ENCODE assay signal across 9 cellular contexts in the genomic region with DNA sequence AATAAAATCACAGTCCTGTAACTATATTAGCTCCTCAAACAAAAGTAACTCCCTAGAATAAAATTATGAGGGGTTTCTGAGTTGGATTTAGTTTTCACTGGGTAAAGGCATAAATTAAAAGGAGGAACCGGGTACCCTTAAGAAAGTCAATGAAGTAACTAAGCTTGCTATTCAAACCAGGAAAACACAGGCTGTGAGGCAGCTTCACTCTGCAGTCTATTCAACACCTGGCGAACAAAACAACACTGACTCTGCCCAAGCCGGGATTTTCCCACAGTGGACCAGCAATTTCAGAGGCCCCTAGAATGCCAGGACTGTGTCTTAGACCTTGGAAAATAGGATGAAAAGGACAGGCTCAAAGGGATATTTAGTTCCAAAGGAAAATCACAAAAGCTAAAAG. TPM values are rescaled to one million over a fixed set of nuclear protein-coding genes. Genes with fewer than 3 reads are reported as not detected.
DNase-seq lines count a peak whose midpoint lies in the region; ATAC-seq and TF ChIP-seq lines count a peak whose summit lies in the region.
"Had no signal": no experiment of that assay in that cellular context is flagged by ENCODE, and none has a peak within 500 bp of the region (broad histone marks: within the 10 kb centered on the region; RNA-seq: fewer than 3 reads in every experiment).

No MANE protein-coding gene starts in this region.

- no peaks in the 10 kb centered on the region for H3K36me3 Mint-ChIP-seq in activated CD4-positive, alpha-beta T cell treated with anti-CD3 and anti-CD28 coated beads, Interleukin-2, amount 10 ng/mL, durations not matched to agents 24 days and 14 days (ENCODE audit: low read depth)
- no peaks in the 10 kb centered on the region for H3K36me3 Mint-ChIP-seq in stimulated activated memory B cell treated with anti-CD40 and anti-IgM and Interleukin-4, amounts not matched to agents 10 μg/mL and 1 μg/mL and 100 μg/mL, for 72 hours

- no peak for TF ChIP-seq EP300 in upper lobe of left lung (IDR thresholded peaks at IDR 0.05)

- intact Hi-C loops in activated CD4-positive, alpha-beta T cell treated with anti-CD3 and anti-CD28 coated beads, Interleukin-2, amount 10 ng/mL, durations not matched to agents 24 days and 14 days (cut with micrococcal nuclease) = loop anchor here (1.0 to 2.0 kb wide), 3 partner anchors 9 to 24 kb away; a partner anchor contains a TSS
- intact Hi-C loops in esophagus squamous epithelium (cut with DNase I) = no loop called here

- H3K27me3 Mint-ChIP-seq in activated CD4-positive, alpha-beta T cell treated with anti-CD3 and anti-CD28 coated beads, Interleukin-2, amount 10 ng/mL, durations not matched to agents 24 days and 14 days = no peaks in the 10 kb centered on the region
- H3K27me3 Mint-ChIP-seq in stimulated activated memory B cell treated with anti-CD40 and anti-IgM and Interleukin-4, amounts not matched to agents 10 μg/mL and 1 μg/mL and 100 μg/mL, for 72 hours = no peaks in the 10 kb centered on the region

- H3K27me3 ChIP-seq in RWPE2 (ENCODE audit: insufficient read depth, poor library complexity, severe bottlenecking) (no peaks in the 10 kb centered on the region), esophagus squamous epithelium (no peaks in the 10 kb centered on the region), upper lobe of left lung (no peaks in the 10 kb centered on the region)
- H3K27me3 ChIP-seq: BE2C had no signal

- H3K4me1 ChIP-seq in RWPE2 (ENCODE audit: insufficient read depth, poor library complexity, severe bottlenecking) (peaks cover 33% of the 10 kb centered on the region), esophagus squamous epithelium (peaks cover 0 to 29% (median 17%) of the 10 kb centered on the region in 3 donors), upper lobe of left lung (peaks cover 0 to 19% (median 12%) of the 10 kb centered on the region in 4 donors)

- H3K4me3 ChIP-seq in RWPE2 (ENCODE audit: severe bottlenecking) = no peak overlapping the region
- no peak overlapping the region for H3K4me3 ChIP-seq in esophagus squamous epithelium
- H3K4me3 ChIP-seq in upper lobe of left lung = no peak overlapping the region

- H3K36me3 ChIP-seq in RWPE2 (ENCODE audit: low read depth) (no peaks in the 10 kb centered on the region), esophagus squamous epithelium (no peaks in the 10 kb centered on the region), upper lobe of left lung (no peaks in the 10 kb centered on the region)
- H3K36me3 ChIP-seq: BE2C had no signal

- no peak for DNase-seq in activated CD4-positive, alpha-beta T cell treated with anti-CD3 and anti-CD28 coated beads, Interleukin-2, amount 10 ng/mL, durations not matched to agents 24 days and 14 days
- no peak for DNase-seq in activated CD4-positive, alpha-beta T cell treated with anti-CD3 and anti-CD28 coated beads for 48 hours
- DNase-seq in RWPE2 (ENCODE audit: low spot score) (no peak), esophagus squamous epithelium (lab: John Stamatoyannopoulos, UW) (no peak), NCI-H1436 (lab: John Stamatoyannopoulos, UW) (no peak), upper lobe of left lung (no peak)
- DNase-seq: BE2C had no signal

- H3K27ac Mint-ChIP-seq in activated CD4-positive, alpha-beta T cell treated with anti-CD3 and anti-CD28 coated beads, Interleukin-2, amount 10 ng/mL, durations not matched to agents 24 days and 14 days = peak overlapping the region; percentile 15
- H3K27ac Mint-ChIP-seq in stimulated activated memory B cell treated with anti-CD40 and anti-IgM and Interleukin-4, amounts not matched to agents 10 μg/mL and 1 μg/mL and 100 μg/mL, for 72 hours = peak overlapping the region; percentile 88

- TF ChIP-seq CTCF in RWPE2 (IDR thresholded peaks at IDR 0.05; ENCODE audit: poor library complexity, severe bottlenecking) (no peak), esophagus squamous epithelium (IDR thresholded peaks at IDR 0.05) (no peak), upper lobe of left lung (IDR thresholded peaks at IDR 0.05) (no peak)

- peak overlapping the region; percentile 89 for H3K27ac ChIP-seq in RWPE2 (ENCODE audit: poor library complexity, severe bottlenecking)
- H3K27ac ChIP-seq in esophagus squamous epithelium = peak overlapping the region; percentile 16 to 67 (median 42)
- peak overlapping the region in 2 of 4 donors; percentile 4 to 15 for H3K27ac ChIP-seq in upper lobe of left lung

- peak overlapping the region; percentile 50 for H3K4me3 Mint-ChIP-seq in activated CD4-positive, alpha-beta T cell treated with anti-CD3 and anti-CD28 coated beads, Interleukin-2, amount 10 ng/mL, durations not matched to agents 24 days and 14 days
- peak overlapping the region; percentile 33 for H3K4me3 Mint-ChIP-seq in stimulated activated memory B cell treated with anti-CD40 and anti-IgM and Interleukin-4, amounts not matched to agents 10 μg/mL and 1 μg/mL and 100 μg/mL, for 72 hours

- H3K9me3 Mint-ChIP-seq in activated CD4-positive, alpha-beta T cell treated with anti-CD3 and anti-CD28 coated beads, Interleukin-2, amount 10 ng/mL, durations not matched to agents 24 days and 14 days = no peaks in the 10 kb centered on the region
- H3K9me3 Mint-ChIP-seq in stimulated activated memory B cell treated with anti-CD40 and anti-IgM and Interleukin-4, amounts not matched to agents 10 μg/mL and 1 μg/mL and 100 μg/mL, for 72 hours = no peaks in the 10 kb centered on the region

- ATAC-seq in RWPE2 (ENCODE audit: low read depth) (peak; percentile 24; the same call in 2 of the 3 replicates), upper lobe of left lung (ENCODE audit: low FRiP score in 2 of 2) (no peak), HG02623 (IDR thresholded peaks at IDR 0.05; ENCODE audit: unreplicated experiment) (no peak)
- ATAC-seq in stimulated activated memory B cell treated with anti-CD40 and anti-IgM and Interleukin-4, amounts not matched to agents 10 μg/mL and 1 μg/mL and 100 μg/mL, for 72 hours = peak; percentile 58

- TF ChIP-seq POLR2A in esophagus squamous epithelium (IDR thresholded peaks at IDR 0.05) (no peak), upper lobe of left lung (IDR thresholded peaks at IDR 0.05) (no peak)

- no peaks in the 10 kb centered on the region for H3K9me3 ChIP-seq in RWPE2 (ENCODE audit: severe bottlenecking)
- no peaks in the 10 kb centered on the region for H3K9me3 ChIP-seq in esophagus squamous epithelium
- H3K9me3 ChIP-seq in upper lobe of left lung = no peaks in the 10 kb centered on the region
- H3K9me3 ChIP-seq: BE2C had no signal

- 13 to 27% methylated on average over 3 of the region's 3 CpGs for WGBS in esophagus squamous epithelium, 2 donors
- 60 to 72% methylated on average over 3 of the region's 3 CpGs for WGBS in upper lobe of left lung, 2 donors

- peaks cover 62% of the 10 kb centered on the region for H3K4me1 Mint-ChIP-seq in activated CD4-positive, alpha-beta T cell treated with anti-CD3 and anti-CD28 coated beads, Interleukin-2, amount 10 ng/mL, durations not matched to agents 24 days and 14 days
- H3K4me1 Mint-ChIP-seq in stimulated activated memory B cell treated with anti-CD40 and anti-IgM and Interleukin-4, amounts not matched to agents 10 μg/mL and 1 μg/mL and 100 μg/mL, for 72 hours = peaks cover 66% of the 10 kb centered on the region

RNA-seq across cellular contexts. Expression of a gene that starts 24.6 kb away (rescaled TPM):
- 106 and 107 TPM in 2 replicates for total RNA-seq in activated CD4-positive, alpha-beta T cell treated with anti-CD3 and anti-CD28 coated beads, Interleukin-2, amount 10 ng/mL, durations not matched to agents 24 days and 14 days
- 10 to 100 TPM; 33.9 to 44.3 (median 37.1) TPM for total RNA-seq in esophagus squamous epithelium
- total RNA-seq in upper lobe of left lung = 10 to 100 TPM; 15.7 to 75.5 (median 41.8) TPM

Comparison
In these comparisons a context has a peak if more than half of its experiments do, and no peak if none do; other contexts are left out.
1. ATAC-seq: peak in RWPE2 (single experiment) and stimulated activated memory B cell treated with anti-CD40 and anti-IgM and Interleukin-4, amounts not matched to agents 10 μg/mL and 1 μg/mL and 100 μg/mL, for 72 hours (single experiment); none in upper lobe of left lung (0 of 2) and HG02623 (single experiment).